ENCODE assay signal across 10 cellular contexts in the genomic region with DNA sequence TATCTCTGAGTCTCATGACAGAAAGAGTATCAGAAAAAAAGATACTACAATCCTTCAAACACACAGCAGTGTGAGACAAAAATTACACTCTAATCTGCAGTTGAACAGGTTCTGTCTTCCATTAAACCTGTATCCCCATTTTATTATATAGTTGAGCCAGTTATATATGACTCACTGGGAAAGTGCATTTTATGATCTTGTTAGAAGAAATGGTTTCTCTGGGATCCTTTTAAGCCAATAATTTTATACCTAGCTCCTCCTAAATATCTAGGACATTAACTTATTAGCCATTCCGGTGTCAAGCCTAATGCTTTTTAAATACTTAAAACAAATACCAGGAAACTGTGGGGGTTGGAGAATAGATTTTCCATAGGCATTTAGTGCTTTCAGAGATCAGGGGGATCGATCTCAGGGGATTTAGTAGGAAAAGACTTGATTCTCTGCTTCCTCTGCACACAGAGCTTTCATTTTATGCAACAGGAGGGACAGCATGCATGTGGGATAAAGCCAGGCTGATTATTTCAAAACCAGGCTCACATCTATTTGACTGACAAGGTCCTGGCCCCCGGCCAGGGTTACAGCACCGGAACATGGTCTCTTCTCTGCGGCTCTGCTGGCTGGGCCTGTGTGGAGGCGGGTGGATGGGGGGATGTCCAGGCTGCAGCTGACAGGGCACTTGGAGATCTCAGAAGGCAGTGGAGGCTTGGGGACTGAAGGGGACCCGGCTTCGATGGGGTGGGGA.
A peak's percentile ranks its signal among the peaks of the same experiment; 100 is the strongest.
DNase-seq lines count a peak whose midpoint lies in the region; ATAC-seq and TF ChIP-seq lines count a peak whose summit lies in the region.
"Had no signal": no experiment of that assay in that cellular context is flagged by ENCODE, and none has a peak within 500 bp of the region (broad histone marks: within the 10 kb centered on the region; RNA-seq: fewer than 3 reads in every experiment).

No MANE protein-coding gene starts in this region.

- peak overlapping the region; percentile 37 to 85 (median 67); a peak in 21 of 22 replicates for H3K4me2 ChIP-seq in BLaER1 treated with 17β-estradiol and CSF1 and Interleukin-3, amounts not matched to agents 10 nM and 100 nM

- peak overlapping the region in 5 of 11 experiments; percentile 25 to 66 (median 61); a peak in 8 of 22 replicates for H3K27ac ChIP-seq in BLaER1 treated with 17β-estradiol and CSF1 and Interleukin-3, amounts not matched to agents 10 nM and 100 nM
- H3K27ac ChIP-seq in body of pancreas (no peak overlapping the region), lower lobe of right lung (no peak overlapping the region)
- H3K27ac ChIP-seq: epithelial cell of prostate had no signal

- intact Hi-C loops in body of pancreas (cut with DNase I) (no loop called here), lower lobe of right lung (cut with DNase I) (no loop called here)

- H3K4me1 ChIP-seq in BLaER1 treated with 17β-estradiol and CSF1 and Interleukin-3, amounts not matched to agents 10 nM and 100 nM = peaks cover 13 to 35% (median 28%) of the 10 kb centered on the region in 10 experiments
- H3K4me1 ChIP-seq in body of pancreas (peaks cover 20% of the 10 kb centered on the region), lower lobe of right lung (peaks cover 14% of the 10 kb centered on the region)

- H3K36me3 Mint-ChIP-seq in activated T-cell treated with anti-CD3 and anti-CD28 coated beads, Interleukin-2, amount 50 U/mL, for 72 hours (ENCODE audit: insufficient read depth in 2 of 2) = no peaks in the 10 kb centered on the region

- H3K4me1 Mint-ChIP-seq in activated T-cell treated with anti-CD3 and anti-CD28 coated beads, Interleukin-2, amount 50 U/mL, for 72 hours (ENCODE audit: low read depth) = no peaks in the 10 kb centered on the region

- DNase-seq in NCI-H1694 treated with DMSO at 0.1 percent for 48 hours (lab: John Stamatoyannopoulos, UW) (peak; percentile 52), body of pancreas (peak; percentile 20 to 62 (median 39)), lower lobe of right lung (peak; percentile 58), superior temporal gyrus (ENCODE audit: extremely low spot score) (no peak)
- no peak for DNase-seq in activated effector memory CD4-positive, alpha-beta T cell treated with anti-CD3 and anti-CD28 coated beads, Interleukin-2, amount 50 U/mL, for 16 hours
- DNase-seq in activated T-cell treated with anti-CD3 and anti-CD28 coated beads, Interleukin-2, amount 50 U/mL, for 72 hours = no peak
- DNase-seq: immature natural killer cell had no signal

- no peak for TF ChIP-seq POLR2A in body of pancreas (IDR thresholded peaks at IDR 0.05)

- no peak overlapping the region for H3K27ac Mint-ChIP-seq in activated T-cell treated with anti-CD3 and anti-CD28 coated beads, Interleukin-2, amount 50 U/mL, for 72 hours
- H3K27ac Mint-ChIP-seq: immature natural killer cell had no signal

- H3K9me3 ChIP-seq in BLaER1 treated with 17β-estradiol and CSF1 and Interleukin-3, amounts not matched to agents 10 nM and 100 nM (replicated peaks in 1 of 11) = peaks cover 3 to 8% (median 4%) of the 10 kb centered on the region in 11 experiments; a peak in 20 of 22 replicates
- H3K9me3 ChIP-seq in body of pancreas (peaks cover 0 to 5% (median 0%) of the 10 kb centered on the region in 3 donors), lower lobe of right lung (no peaks in the 10 kb centered on the region)

- no peak overlapping the region for H3K4me3 Mint-ChIP-seq in activated T-cell treated with anti-CD3 and anti-CD28 coated beads, Interleukin-2, amount 50 U/mL, for 72 hours
- H3K4me3 Mint-ChIP-seq: immature natural killer cell had no signal

- H4K20me1 ChIP-seq in BLaER1 treated with 17β-estradiol and CSF1 and Interleukin-3, amounts not matched to agents 10 nM and 100 nM = peaks cover 0 to 13% (median 0%) of the 10 kb centered on the region in 11 experiments; a peak in 3 of 22 replicates

- peaks cover 0 to 23% (median 0%) of the 10 kb centered on the region in 11 experiments; a peak in 5 of 22 replicates for H3K36me3 ChIP-seq in BLaER1 treated with 17β-estradiol and CSF1 and Interleukin-3, amounts not matched to agents 10 nM and 100 nM
- no peaks in the 10 kb centered on the region for H3K36me3 ChIP-seq in body of pancreas (replicated peaks in 1 of 2; ENCODE audit: insufficient read depth in 1 of 2, low read depth in 2 of 2)
- no peaks in the 10 kb centered on the region for H3K36me3 ChIP-seq in lower lobe of right lung

- WGBS in body of pancreas, 2 donors = 15% methylated on average over 7 to 8 of the region's 8 CpGs

- H3K4me3 ChIP-seq in BLaER1 treated with 17β-estradiol and CSF1 and Interleukin-3, amounts not matched to agents 10 nM and 100 nM = peak overlapping the region in 1 of 10 experiments; percentile 21; a peak in 1 of 20 replicates
- H3K4me3 ChIP-seq in body of pancreas (no peak overlapping the region), lower lobe of right lung (no peak overlapping the region)

- ATAC-seq in body of pancreas (no peak), lower lobe of right lung (peak; percentile 19 to 51), HG02884 (IDR thresholded peaks at IDR 0.05; ENCODE audit: unreplicated experiment) (no peak)
- no peak for ATAC-seq in activated T-cell treated with anti-CD3 and anti-CD28 coated beads, Interleukin-2, amount 50 U/mL, for 72 hours (replicated peaks in 1 of 2)

- peak overlapping the region in 5 of 11 experiments; percentile 24 to 48 (median 25); a peak in 5 of 22 replicates for H3K9ac ChIP-seq in BLaER1 treated with 17β-estradiol and CSF1 and Interleukin-3, amounts not matched to agents 10 nM and 100 nM

- H3K27me3 ChIP-seq in BLaER1 treated with 17β-estradiol and CSF1 and Interleukin-3, amounts not matched to agents 10 nM and 100 nM = no peaks in the 10 kb centered on the region
- H3K27me3 ChIP-seq in body of pancreas = peaks cover 0 to 5% of the 10 kb centered on the region in 2 donors
- no peaks in the 10 kb centered on the region for H3K27me3 ChIP-seq in lower lobe of right lung (ENCODE audit: low read depth)

- TF ChIP-seq CTCF in body of pancreas (IDR thresholded peaks at IDR 0.05) (no peak), lower lobe of right lung (IDR thresholded peaks at IDR 0.05) (no peak)

- peaks cover 0 to 1% of the 10 kb centered on the region in 2 donors for H3K9me3 Mint-ChIP-seq in activated T-cell treated with anti-CD3 and anti-CD28 coated beads, Interleukin-2, amount 50 U/mL, for 72 hours

- H3K27me3 Mint-ChIP-seq in activated T-cell treated with anti-CD3 and anti-CD28 coated beads, Interleukin-2, amount 50 U/mL, for 72 hours (ENCODE audit: low read depth) = no peaks in the 10 kb centered on the region

Comparison
In these comparisons a context has a peak if more than half of its experiments do, and no peak if none do; other contexts are left out.
1. DNase-seq: peak in NCI-H1694 treated with DMSO at 0.1 percent for 48 hours (single experiment), body of pancreas (4 of 4) and lower lobe of right lung (single experiment); none in activated effector memory CD4-positive, alpha-beta T cell treated with anti-CD3 and anti-CD28 coated beads, Interleukin-2, amount 50 U/mL, for 16 hours (single experiment), superior temporal gyrus (single experiment) and activated T-cell treated with anti-CD3 and anti-CD28 coated beads, Interleukin-2, amount 50 U/mL, for 72 hours (0 of 2).
2. ATAC-seq: peak in lower lobe of right lung (2 of 2); none in body of pancreas (single experiment), HG02884 (single experiment) and activated T-cell treated with anti-CD3 and anti-CD28 coated beads, Interleukin-2, amount 50 U/mL, for 72 hours (0 of 2).